Comparison of ENCODE assay signal across 8 cellular contexts in the genomic region with DNA sequence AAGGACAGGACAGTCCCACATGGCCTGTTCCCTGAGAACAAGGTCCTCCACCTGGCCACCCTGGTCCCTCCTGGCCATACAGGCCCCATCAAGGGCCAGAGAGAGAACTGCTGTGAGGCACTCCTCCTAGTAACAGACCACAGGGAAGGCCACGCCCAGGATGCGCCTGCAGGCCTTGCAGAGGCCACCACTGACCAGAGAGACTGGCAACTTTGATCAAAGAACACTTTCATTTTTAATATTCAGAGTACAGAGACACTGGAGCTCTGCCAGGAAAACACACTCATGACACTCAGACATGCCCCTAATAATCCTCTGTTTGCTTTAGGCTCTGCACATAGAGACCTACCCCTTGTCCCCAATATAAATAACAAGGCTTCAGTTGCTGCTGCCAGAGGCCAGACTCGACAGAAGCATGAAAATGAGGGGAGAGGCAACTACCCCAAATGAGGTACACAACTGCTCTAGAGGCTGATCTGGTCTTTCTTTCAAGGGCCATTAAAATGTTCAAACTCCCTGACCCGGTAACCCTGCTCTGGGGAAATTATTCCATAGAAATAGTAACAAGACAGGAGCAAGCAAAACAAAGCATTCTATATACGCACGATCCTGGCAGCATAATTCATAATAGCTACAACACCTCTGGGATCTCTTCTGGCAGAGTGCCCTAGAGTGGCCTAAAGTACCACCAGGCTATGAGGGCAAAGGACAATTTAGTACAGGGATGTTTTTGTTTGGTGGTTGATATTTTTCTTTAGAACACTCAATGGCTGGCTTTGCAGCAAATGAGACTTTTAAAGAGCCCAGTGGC. TPM values are rescaled to one million over a fixed set of nuclear protein-coding genes. Genes with fewer than 3 reads are reported as not detected.
DNase-seq lines count a peak whose midpoint lies in the region; ATAC-seq lines count a peak whose summit lies in the region.

No MANE protein-coding gene starts in this region.

- peak; percentile 15 for ATAC-seq in central memory CD8-positive, alpha-beta T cell (replicated peaks; ENCODE audit: extremely low read depth, poor library complexity, severe bottlenecking)
- ATAC-seq in memory B cell (ENCODE audit: low read depth) (no peak), aorta (ENCODE audit: low FRiP score) (no peak), GM21529 (IDR thresholded peaks at IDR 0.05; ENCODE audit: unreplicated experiment) (no peak), HG03025 (IDR thresholded peaks at IDR 0.05; ENCODE audit: low FRiP score, unreplicated experiment) (no peak)

- no peaks in the 10 kb centered on the region for H3K27me3 ChIP-seq in aorta (ENCODE audit: control insufficient read depth in 1 of 2, insufficient read depth in 2 of 2, low read length in 1 of 2)

- H3K36me3 ChIP-seq in aorta (ENCODE audit: control insufficient read depth in 1 of 2, insufficient read depth in 2 of 2, low read length in 1 of 2): no peaks in the 10 kb centered on the region

- no peaks in the 10 kb centered on the region for H3K9me3 ChIP-seq in aorta (ENCODE audit: control insufficient read depth, low read length)

- intact Hi-C loops in aorta (cut with DNase I): loop anchor here in 1 of 2 donors (10.0 kb wide), 1 partner anchor 233 kb away; the partner anchor contains the start of gene SETD2

- no peaks in the 10 kb centered on the region for H3K27me3 Mint-ChIP-seq in central memory CD8-positive, alpha-beta T cell
- no peaks in the 10 kb centered on the region for H3K27me3 Mint-ChIP-seq in memory B cell

- DNase-seq in DMS153 (lab: John Stamatoyannopoulos, UW) (peak; percentile 29), NCI-H510A treated with DMSO at 0.1 percent for 48 hours (lab: John Stamatoyannopoulos, UW) (peak; percentile 35), memory B cell (ENCODE audit: low spot score in 2 of 2) (no peak), aorta (peak in 1 of 2 donors; percentile 86)
- DNase-seq in central memory CD8-positive, alpha-beta T cell (ENCODE audit: low spot score in 2 of 2): no peak
- DNase-seq in stimulated activated CD4-positive, alpha-beta T cell treated with anti-CD3 and anti-CD28 coated beads, Interleukin-4, amount 100 ng/mL, for 4 hours: no peak

- WGBS in aorta, 2 donors: 32 to 41% methylated on average over 6 of the region's 6 CpGs

- peak overlapping the region; percentile 91 for H3K27ac Mint-ChIP-seq in central memory CD8-positive, alpha-beta T cell (ENCODE audit: low read depth)
- peak overlapping the region; percentile 94 for H3K27ac Mint-ChIP-seq in memory B cell

- no peak overlapping the region for H3K4me3 ChIP-seq in aorta (ENCODE audit: low read length in 2 of 2)

- peaks cover 60% of the 10 kb centered on the region for H3K4me1 Mint-ChIP-seq in central memory CD8-positive, alpha-beta T cell
- peaks cover 66% of the 10 kb centered on the region for H3K4me1 Mint-ChIP-seq in memory B cell

- H3K4me1 ChIP-seq in aorta (ENCODE audit: control insufficient read depth in 1 of 2, insufficient read depth in 2 of 2, low read length in 2 of 2): peaks cover 9 to 19% of the 10 kb centered on the region in 2 donors

- peaks cover 10% of the 10 kb centered on the region for H3K9me3 Mint-ChIP-seq in central memory CD8-positive, alpha-beta T cell
- peaks cover 7% of the 10 kb centered on the region for H3K9me3 Mint-ChIP-seq in memory B cell

- H3K27ac ChIP-seq in aorta (ENCODE audit: low read depth in 1 of 2, low read length in 2 of 2): peak overlapping the region; percentile 16 to 84

- peaks cover 21% of the 10 kb centered on the region for H3K36me3 Mint-ChIP-seq in central memory CD8-positive, alpha-beta T cell (ENCODE audit: insufficient read depth)
- peaks cover 12% of the 10 kb centered on the region for H3K36me3 Mint-ChIP-seq in memory B cell

- H3K4me3 Mint-ChIP-seq in central memory CD8-positive, alpha-beta T cell: peak overlapping the region; percentile 42
- peak overlapping the region; percentile 62 for H3K4me3 Mint-ChIP-seq in memory B cell

RNA-seq across cellular contexts. Expression of gene CCDC12, which starts 44.7 kb away (rescaled TPM):
- 10 to 100 TPM; 30.5 to 35.9 TPM for total RNA-seq in aorta
- polyA plus RNA-seq in aorta: 10 to 100 TPM; 43.5 to 46.5 TPM

RNA-seq across cellular contexts. Expression of gene NBEAL2, which starts 47.6 kb away (rescaled TPM):
- 10 to 100 TPM; 26.2 to 45.8 TPM for total RNA-seq in aorta
- 10 to 100 TPM in 1 of 2 donors, 1 to 10 TPM in 1; 6.3 to 55.8 TPM for polyA plus RNA-seq in aorta

RNA-seq across cellular contexts. Expression of gene PTH1R, which starts 54.3 kb away (rescaled TPM):
- 1 to 10 TPM; 6.6 to 6.7 TPM for total RNA-seq in aorta
- polyA plus RNA-seq in aorta: 10 to 100 TPM in 1 of 2 donors, 1 to 10 TPM in 1; 8.4 to 38.6 TPM

Comparison
In these comparisons a context has a peak if more than half of its experiments do, and no peak if none do; other contexts are left out.
1. DNase-seq: peak in DMS153 (single experiment) and NCI-H510A treated with DMSO at 0.1 percent for 48 hours (single experiment); none in central memory CD8-positive, alpha-beta T cell (0 of 2), memory B cell (0 of 2) and stimulated activated CD4-positive, alpha-beta T cell treated with anti-CD3 and anti-CD28 coated beads, Interleukin-4, amount 100 ng/mL, for 4 hours (0 of 2).